In genomic region chr14:34187645-34188044, GRCh38 we compare ENCODE assay signal across 41 cellular contexts.
"Had no signal": no experiment of that assay in that cellular context is flagged by ENCODE, and none has a peak within 500 bp of the region (broad histone marks: within the 10 kb centered on the region; RNA-seq: fewer than 3 reads in every experiment).

No MANE protein-coding gene starts in this region.

- H3K4me1 ChIP-seq: adrenal gland, body of pancreas, breast epithelium had no signal

- H3K36me3 Mint-ChIP-seq: activated naive CD4-positive, alpha-beta T cell treated with anti-CD3 and anti-CD28 coated beads, Interleukin-2, amount 50 U/mL, for 72 hours; activated naive CD8-positive, alpha-beta T cell treated with anti-CD3 and anti-CD28 coated beads, Interleukin-2, amount 10 ng/mL, durations not matched to agents 7 days and 5 days; WTC11 had no signal

- H3K27ac Mint-ChIP-seq: activated CD4-positive, alpha-beta memory T cell treated with anti-CD3 and anti-CD28 coated beads, Interleukin-2, amount 10 ng/mL, durations not matched to agents 7 days and 5 days; activated CD4-positive, alpha-beta T cell treated with anti-CD3 and anti-CD28 coated beads for 36 hours; activated CD4-positive, alpha-beta T cell treated with anti-CD3 and anti-CD28 coated beads, Interleukin-2, amount 10 ng/mL, durations not matched to agents 7 days and 5 days; activated CD8-positive, alpha-beta T cell treated with anti-CD3 and anti-CD28 coated beads, Interleukin-2, amount 10 ng/mL, durations not matched to agents 7 days and 5 days; activated naive CD4-positive, alpha-beta T cell treated with anti-CD3 and anti-CD28 coated beads for 36 hours; activated naive CD4-positive, alpha-beta T cell treated with anti-CD3 and anti-CD28 coated beads, Interleukin-2, amount 50 U/mL, for 72 hours; activated naive CD8-positive, alpha-beta T cell treated with anti-CD3 and anti-CD28 coated beads, Interleukin-2, amount 10 ng/mL, durations not matched to agents 7 days and 5 days; activated T-cell treated with anti-CD3 and anti-CD28 coated beads, Interleukin-2, amount 50 U/mL, for 72 hours; activated T-helper 1 cell treated with anti-CD3 and anti-CD28 coated beads, Interleukin-12 subunit alpha, Interleukin-12 subunit beta, Interleukin-2, Interleukin-4 antibody, amounts not matched to agents 30 ng/mL and 10 ng/mL and 1 ng/mL, durations not matched to agents 14 hours and 24 hours and 36 hours; activated T-helper 17 cell treated with anti-CD3 and anti-CD28 coated beads, Interleukin-2, amount 50 U/mL, for 72 hours; T-helper 1 cell treated with Interleukin-12 subunit alpha and Interleukin-12 subunit beta and Interleukin-4 antibody, amounts not matched to agents 30 μg/mL and 1 μg/mL, for 36 hours; T-helper 2 cell treated with Interferon-gamma antibody and Interleukin-4, amounts not matched to agents 5 μg/mL and 100 μg/mL, for 36 hours; WTC11 had no signal

- H3K27me3 Mint-ChIP-seq: activated CD4-positive, alpha-beta memory T cell treated with anti-CD3 and anti-CD28 coated beads, Interleukin-2, amount 10 ng/mL, durations not matched to agents 7 days and 5 days; activated CD4-positive, alpha-beta T cell treated with anti-CD3 and anti-CD28 coated beads for 36 hours; activated naive CD8-positive, alpha-beta T cell treated with anti-CD3 and anti-CD28 coated beads, Interleukin-2, amount 10 ng/mL, durations not matched to agents 7 days and 5 days; activated T-helper 17 cell treated with anti-CD3 and anti-CD28 coated beads, Interleukin-2, amount 50 U/mL, for 72 hours had no signal

- H3K4me1 Mint-ChIP-seq: activated CD4-positive, alpha-beta memory T cell treated with anti-CD3 and anti-CD28 coated beads, Interleukin-2, amount 10 ng/mL, durations not matched to agents 7 days and 5 days; activated CD4-positive, alpha-beta T cell treated with anti-CD3 and anti-CD28 coated beads for 36 hours; activated CD4-positive, alpha-beta T cell treated with anti-CD3 and anti-CD28 coated beads, Interleukin-2, amount 10 ng/mL, durations not matched to agents 7 days and 5 days; activated naive CD8-positive, alpha-beta T cell treated with anti-CD3 and anti-CD28 coated beads, Interleukin-2, amount 10 ng/mL, durations not matched to agents 7 days and 5 days; activated T-helper 17 cell treated with anti-CD3 and anti-CD28 coated beads, Interleukin-2, amount 50 U/mL, for 72 hours; WTC11 had no signal

- H3K27ac ChIP-seq: adrenal gland, body of pancreas, brain microvascular endothelial cell, breast epithelium, WERI-Rb-1 had no signal

- H3K9me3 Mint-ChIP-seq: activated CD4-positive, alpha-beta memory T cell treated with anti-CD3 and anti-CD28 coated beads, Interleukin-2, amount 10 ng/mL, durations not matched to agents 7 days and 5 days; activated CD4-positive, alpha-beta T cell treated with anti-CD3 and anti-CD28 coated beads, Interleukin-2, amount 10 ng/mL, durations not matched to agents 7 days and 5 days; activated naive CD4-positive, alpha-beta T cell treated with anti-CD3 and anti-CD28 coated beads for 36 hours; activated naive CD8-positive, alpha-beta T cell treated with anti-CD3 and anti-CD28 coated beads, Interleukin-2, amount 10 ng/mL, durations not matched to agents 7 days and 5 days; activated T-cell treated with anti-CD3 and anti-CD28 coated beads, Interleukin-2, amount 50 U/mL, for 4 hours; activated T-cell treated with anti-CD3 and anti-CD28 coated beads, Interleukin-2, amount 50 U/mL, for 72 hours; activated T-helper 1 cell treated with anti-CD3 and anti-CD28 coated beads, Interleukin-12 subunit alpha, Interleukin-12 subunit beta, Interleukin-2, Interleukin-4 antibody, amounts not matched to agents 30 ng/mL and 10 ng/mL and 1 ng/mL, durations not matched to agents 14 hours and 24 hours and 36 hours; activated T-helper 17 cell treated with anti-CD3 and anti-CD28 coated beads, Interleukin-2, amount 50 U/mL, for 72 hours; T-helper 1 cell treated with Interleukin-12 subunit alpha and Interleukin-12 subunit beta and Interleukin-4 antibody, amounts not matched to agents 30 μg/mL and 1 μg/mL, for 36 hours; T-helper 2 cell treated with Interferon-gamma antibody and Interleukin-4, amounts not matched to agents 5 μg/mL and 100 μg/mL, for 36 hours; WTC11 had no signal

- DNase-seq: activated CD4-positive, alpha-beta memory T cell treated with anti-CD3 and anti-CD28 coated beads, Interleukin-2, amount 10 ng/mL, durations not matched to agents 7 days and 5 days; activated CD4-positive, alpha-beta T cell treated with anti-CD3 and anti-CD28 coated beads for 1 hour; activated CD4-positive, alpha-beta T cell treated with anti-CD3 and anti-CD28 coated beads for 36 hours; activated CD4-positive, alpha-beta T cell treated with anti-CD3 and anti-CD28 coated beads for 48 hours; activated CD4-positive, alpha-beta T cell treated with anti-CD3 and anti-CD28 coated beads, Interleukin-2, amount 10 ng/mL, durations not matched to agents 7 days and 5 days; activated CD4-positive, alpha-beta T cell treated with anti-CD3 and anti-CD28 coated beads, Interleukin-2, amount 50 U/mL, for 48 hours; activated CD4-positive, CD25-positive, alpha-beta regulatory T cell; activated CD8-positive, alpha-beta memory T cell treated with anti-CD3 and anti-CD28 coated beads for 24 hours; activated CD8-positive, alpha-beta memory T cell treated with anti-CD3 and anti-CD28 coated beads, Interleukin-2, amount 50 U/mL, for 4 hours; activated CD8-positive, alpha-beta T cell treated with anti-CD3 and anti-CD28 coated beads, Interleukin-2, amount 10 ng/mL, durations not matched to agents 7 days and 5 days; activated effector memory CD4-positive, alpha-beta T cell treated with anti-CD3 and anti-CD28 coated beads, Interleukin-2, amount 50 U/mL, for 16 hours; activated gamma-delta T cell treated with Interleukin-2 at 50 U/mL for 16 hours; activated naive CD4-positive, alpha-beta T cell; activated naive CD4-positive, alpha-beta T cell treated with anti-CD3 and anti-CD28 coated beads for 36 hours; activated naive CD4-positive, alpha-beta T cell treated with anti-CD3 and anti-CD28 coated beads, Interleukin-2, amount 50 U/mL, for 16 hours; activated naive CD8-positive, alpha-beta T cell treated with anti-CD3 and anti-CD28 coated beads, Interleukin-2, amount 10 ng/mL, durations not matched to agents 7 days and 5 days; activated T-cell treated with anti-CD3 and anti-CD28 coated beads for 4 hours; activated T-cell treated with anti-CD3 and anti-CD28 coated beads, Interleukin-2, amount 50 U/mL, for 1 hour; activated T-cell treated with anti-CD3 and anti-CD28 coated beads, Interleukin-2, amount 50 U/mL, for 4 hours; activated T-cell treated with anti-CD3 and anti-CD28 coated beads, Interleukin-2, amount 50 U/mL, for 72 hours; adrenal gland; amniotic stem cell; aorta; body of pancreas; brain microvascular endothelial cell; central memory CD4-positive, alpha-beta T cell; SW 1271; T-helper 1 cell; T-helper 2 cell; T-helper 9 cell; WERI-Rb-1 had no signal

- ATAC-seq: activated CD4-positive, alpha-beta T cell treated with anti-CD3 and anti-CD28 coated beads for 36 hours; activated CD4-positive, CD25-positive, alpha-beta regulatory T cell treated with anti-CD3 and anti-CD28 coated beads, Interleukin-2, amount 50 U/mL, for 24 hours; activated CD8-positive, alpha-beta T cell treated with anti-CD3 and anti-CD28 coated beads, Interleukin-2, amount 10 ng/mL, durations not matched to agents 7 days and 5 days; activated naive CD4-positive, alpha-beta T cell treated with anti-CD3 and anti-CD28 coated beads, Interleukin-2, amount 50 U/mL, for 72 hours; activated T-cell treated with anti-CD3 and anti-CD28 coated beads, Interleukin-2, amount 50 U/mL, for 4 hours; activated T-cell treated with anti-CD3 and anti-CD28 coated beads, Interleukin-2, amount 50 U/mL, for 72 hours; body of pancreas; WTC11 had no signal

- FAIRE-seq: astrocyte, TTC549 had no signal

- H3K4me3 Mint-ChIP-seq: activated CD4-positive, alpha-beta memory T cell treated with anti-CD3 and anti-CD28 coated beads, Interleukin-2, amount 10 ng/mL, durations not matched to agents 7 days and 5 days; activated CD4-positive, alpha-beta T cell treated with anti-CD3 and anti-CD28 coated beads for 36 hours; activated CD4-positive, alpha-beta T cell treated with anti-CD3 and anti-CD28 coated beads, Interleukin-2, amount 10 ng/mL, durations not matched to agents 7 days and 5 days; activated CD8-positive, alpha-beta T cell treated with anti-CD3 and anti-CD28 coated beads, Interleukin-2, amount 10 ng/mL, durations not matched to agents 7 days and 5 days; activated naive CD4-positive, alpha-beta T cell treated with anti-CD3 and anti-CD28 coated beads for 36 hours; activated naive CD8-positive, alpha-beta T cell treated with anti-CD3 and anti-CD28 coated beads, Interleukin-2, amount 10 ng/mL, durations not matched to agents 7 days and 5 days; activated T-cell treated with anti-CD3 and anti-CD28 coated beads, Interleukin-2, amount 50 U/mL, for 4 hours; activated T-cell treated with anti-CD3 and anti-CD28 coated beads, Interleukin-2, amount 50 U/mL, for 72 hours; activated T-helper 1 cell treated with anti-CD3 and anti-CD28 coated beads, Interleukin-12 subunit alpha, Interleukin-12 subunit beta, Interleukin-2, Interleukin-4 antibody, amounts not matched to agents 30 ng/mL and 10 ng/mL and 1 ng/mL, durations not matched to agents 14 hours and 24 hours and 36 hours; activated T-helper 17 cell treated with anti-CD3 and anti-CD28 coated beads, Interleukin-2, amount 50 U/mL, for 72 hours; T-helper 1 cell treated with Interleukin-12 subunit alpha and Interleukin-12 subunit beta and Interleukin-4 antibody, amounts not matched to agents 30 μg/mL and 1 μg/mL, for 36 hours; T-helper 2 cell treated with Interferon-gamma antibody and Interleukin-4, amounts not matched to agents 5 μg/mL and 100 μg/mL, for 36 hours; WTC11 had no signal

- H3K9me3 ChIP-seq: adrenal gland, body of pancreas, breast epithelium had no signal

- H3K36me3 ChIP-seq: adrenal gland, brain microvascular endothelial cell, breast epithelium, WERI-Rb-1 had no signal

- H3K4me3 ChIP-seq: adrenal gland, body of pancreas, breast epithelium had no signal

- H3K27me3 ChIP-seq: adrenal gland, body of pancreas, brain microvascular endothelial cell, breast epithelium had no signal
